ENCODE assay signal across 8 cellular contexts in the genomic region with DNA sequence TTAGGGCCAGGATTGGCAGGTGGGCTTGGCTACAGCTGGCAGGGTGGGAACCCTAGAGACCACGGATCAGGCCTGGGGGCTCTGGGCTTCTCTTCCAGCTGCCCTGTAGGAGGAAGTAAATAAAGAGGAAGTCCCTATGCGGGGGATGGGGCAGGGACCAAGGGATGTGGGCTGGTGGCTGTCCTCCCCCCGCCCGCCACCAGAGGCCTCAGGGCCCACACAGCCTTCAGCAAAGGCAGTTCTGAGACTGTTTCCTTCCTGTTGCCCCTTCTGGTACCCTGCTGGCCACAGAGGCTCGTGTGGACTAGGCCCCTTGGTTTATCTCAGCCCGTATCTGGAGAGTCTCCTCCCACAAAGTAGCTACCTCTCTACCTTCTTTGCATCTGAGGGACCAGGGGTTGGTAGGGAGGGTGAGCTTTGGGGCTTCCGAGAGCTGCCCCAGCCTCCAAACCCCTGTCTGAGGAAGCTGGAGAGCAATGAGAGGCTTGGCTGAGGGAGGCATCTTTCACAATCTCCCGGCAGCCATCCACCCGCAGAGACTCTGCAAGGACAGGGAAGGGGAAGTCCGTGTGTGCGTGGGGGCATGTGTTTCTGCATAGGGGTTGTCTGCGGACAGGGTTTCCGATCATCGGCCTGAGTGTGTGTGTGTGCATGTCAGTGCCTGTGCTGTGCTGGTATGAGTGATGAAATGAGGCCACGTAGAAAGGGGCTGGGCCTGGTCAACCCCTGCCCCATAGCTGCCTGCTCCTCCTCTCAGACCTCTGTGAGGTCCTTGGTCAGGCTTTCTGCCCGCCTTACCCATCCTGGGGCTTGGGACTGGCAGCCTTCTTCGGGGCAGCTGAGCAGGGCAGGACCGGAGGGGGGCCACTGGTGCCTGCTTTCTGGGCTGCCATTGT. TPM values are rescaled to one million over a fixed set of nuclear protein-coding genes. Genes with fewer than 3 reads are reported as not detected.
A peak's percentile ranks its signal among the peaks of the same experiment; 100 is the strongest.
DNase-seq lines count a peak whose midpoint lies in the region; ATAC-seq lines count a peak whose summit lies in the region.

No MANE protein-coding gene starts in this region.

- ATAC-seq in GM18870 (IDR thresholded peaks at IDR 0.05; ENCODE audit: unreplicated experiment) (peak; percentile 40), HG03097 (IDR thresholded peaks at IDR 0.05; ENCODE audit: low FRiP score, unreplicated experiment) (peak; percentile 54)

- intact Hi-C loops in cardiac septum (cut with DNase I), result no loop called here

- DNase-seq in AG08395 (ENCODE audit: low spot score) (peak; percentile 51), SIG-M5 (lab: John Stamatoyannopoulos, UW) (peak; percentile 94), cardiac septum (ENCODE audit: low spot score) (peak; percentile 96), retina (peak; percentile 59), NCI-H1436 treated with DMSO at 0.1 percent for 48 hours (lab: John Stamatoyannopoulos, UW) (no peak)
- DNase-seq in activated naive CD4-positive, alpha-beta T cell treated with Interleukin-2 at 50 U/mL for 16 hours, result peak; percentile 82

RNA-seq across cellular contexts. Expression of gene RPS6KA1, which starts 12.5 kb away (rescaled TPM):
- 3.3 TPM for total RNA-seq in cardiac septum
